Comparison of ENCODE assay signal across 8 cellular contexts in genomic region chr1:236282159-236282716, GRCh38. TPM values are rescaled to one million over a fixed set of nuclear protein-coding genes. Genes with fewer than 3 reads are reported as not detected.
DNase-seq lines count a peak whose midpoint lies in the region; ATAC-seq and TF ChIP-seq lines count a peak whose summit lies in the region.

No MANE protein-coding gene starts in this region.

- peak; percentile 21 for ATAC-seq in GM18511 (IDR thresholded peaks at IDR 0.05; ENCODE audit: unreplicated experiment)
- peak; percentile 1 for ATAC-seq in HG02610 (IDR thresholded peaks at IDR 0.05; ENCODE audit: unreplicated experiment)
- no peak for ATAC-seq in left lobe of liver

- peak overlapping the region; percentile 82 to 88 (median 83) for H3K4me3 Mint-ChIP-seq in nephron

- no peak overlapping the region for H3K27ac ChIP-seq in RWPE1

- CTCF ChIA-PET in RWPE1 (lab: Yijun Ruan, JAX), result no interaction called here

- POLR2A ChIA-PET in RWPE1 (lab: Yijun Ruan, JAX; ENCODE audit: low non-redundant PET), result no interaction called here

- H3K4me3 ChIP-seq in choroid plexus epithelial cell (ENCODE audit: low read depth, low read length), result peak overlapping the region; percentile 93

- no peaks in the 10 kb centered on the region for H3K9me3 Mint-ChIP-seq in nephron

- TF ChIP-seq CTCF in RWPE1 (conservative IDR thresholded peaks at IDR 0.05; ENCODE audit: low read depth) (no peak), choroid plexus epithelial cell (conservative IDR thresholded peaks at IDR 0.05; ENCODE audit: low read depth, low read length) (no peak), nephron (IDR thresholded peaks at IDR 0.05; ENCODE audit: unreplicated experiment in 3 of 3) (no peak)

- DNase-seq in RWPE1 (ENCODE audit: low spot score), result peak; percentile 5
- no peak for DNase-seq in choroid plexus epithelial cell (ENCODE audit: low read depth)
- no peak for DNase-seq in left lobe of liver (ENCODE audit: low spot score)
- no peak for DNase-seq in DMS153 (lab: John Stamatoyannopoulos, UW)
- DNase-seq in dermis blood vessel endothelial cell, result no peak

- H3K36me3 Mint-ChIP-seq in nephron (ENCODE audit: low read depth), result no peaks in the 10 kb centered on the region

- H3K27me3 Mint-ChIP-seq in nephron (ENCODE audit: low read depth), result peaks cover 51% of the 10 kb centered on the region

- no peak overlapping the region for H3K27ac Mint-ChIP-seq in nephron

- peaks cover 10% of the 10 kb centered on the region for H3K4me1 Mint-ChIP-seq in nephron

RNA-seq across cellular contexts. Expression of gene ERO1B, which starts 0.5 kb away (rescaled TPM):
- total RNA-seq in left lobe of liver (17.1 TPM), dermis blood vessel endothelial cell (4.4 and 8.2 TPM in 2 replicates)
